1 cellular context compared by ENCODE assay signal in the genomic region with DNA sequence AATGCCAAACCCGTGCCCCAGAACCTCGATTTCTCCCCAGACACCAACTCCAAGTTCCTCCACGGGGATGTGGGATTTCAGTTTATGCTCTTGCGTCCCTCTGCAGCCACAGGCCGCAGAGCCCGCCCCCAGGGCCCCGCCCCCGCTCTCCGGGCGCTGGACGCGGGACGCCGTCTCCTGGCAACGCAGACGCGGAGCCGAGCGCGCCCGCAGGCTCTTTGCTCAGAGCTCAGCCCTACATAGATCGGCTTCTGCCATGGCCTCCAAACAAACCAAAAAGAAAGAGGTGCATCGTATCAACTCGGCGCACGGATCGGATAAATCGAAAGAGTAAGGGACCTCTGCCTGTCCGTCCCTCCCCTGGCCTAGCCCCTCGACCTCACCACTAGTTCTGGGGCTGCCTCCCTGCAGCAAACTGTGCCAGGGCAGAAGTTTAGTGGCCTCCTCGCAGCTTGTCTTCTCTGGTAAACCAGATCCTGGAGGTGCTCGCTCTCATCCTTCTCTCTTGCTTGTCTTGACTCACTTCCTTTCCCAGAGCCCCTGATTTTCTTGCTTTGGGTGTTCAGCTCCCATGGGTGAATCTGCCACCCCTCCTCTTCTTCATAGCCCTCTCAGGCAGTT.
A peak's percentile ranks its signal among the peaks of the same experiment; 100 is the strongest.
TF ChIP-seq lines count a peak whose summit lies in the region.

ADGB (plus strand) TSS at position 188 of the 621 bp plus-strand sequence; CDS start at position 257, 69 bp downstream.

TF ChIP-seq in HepG2, 621 proteins besides CTCF, POLR2A, EP300 and RAD21 (continued from another document):
- TF ChIP-seq, protein P1, sequence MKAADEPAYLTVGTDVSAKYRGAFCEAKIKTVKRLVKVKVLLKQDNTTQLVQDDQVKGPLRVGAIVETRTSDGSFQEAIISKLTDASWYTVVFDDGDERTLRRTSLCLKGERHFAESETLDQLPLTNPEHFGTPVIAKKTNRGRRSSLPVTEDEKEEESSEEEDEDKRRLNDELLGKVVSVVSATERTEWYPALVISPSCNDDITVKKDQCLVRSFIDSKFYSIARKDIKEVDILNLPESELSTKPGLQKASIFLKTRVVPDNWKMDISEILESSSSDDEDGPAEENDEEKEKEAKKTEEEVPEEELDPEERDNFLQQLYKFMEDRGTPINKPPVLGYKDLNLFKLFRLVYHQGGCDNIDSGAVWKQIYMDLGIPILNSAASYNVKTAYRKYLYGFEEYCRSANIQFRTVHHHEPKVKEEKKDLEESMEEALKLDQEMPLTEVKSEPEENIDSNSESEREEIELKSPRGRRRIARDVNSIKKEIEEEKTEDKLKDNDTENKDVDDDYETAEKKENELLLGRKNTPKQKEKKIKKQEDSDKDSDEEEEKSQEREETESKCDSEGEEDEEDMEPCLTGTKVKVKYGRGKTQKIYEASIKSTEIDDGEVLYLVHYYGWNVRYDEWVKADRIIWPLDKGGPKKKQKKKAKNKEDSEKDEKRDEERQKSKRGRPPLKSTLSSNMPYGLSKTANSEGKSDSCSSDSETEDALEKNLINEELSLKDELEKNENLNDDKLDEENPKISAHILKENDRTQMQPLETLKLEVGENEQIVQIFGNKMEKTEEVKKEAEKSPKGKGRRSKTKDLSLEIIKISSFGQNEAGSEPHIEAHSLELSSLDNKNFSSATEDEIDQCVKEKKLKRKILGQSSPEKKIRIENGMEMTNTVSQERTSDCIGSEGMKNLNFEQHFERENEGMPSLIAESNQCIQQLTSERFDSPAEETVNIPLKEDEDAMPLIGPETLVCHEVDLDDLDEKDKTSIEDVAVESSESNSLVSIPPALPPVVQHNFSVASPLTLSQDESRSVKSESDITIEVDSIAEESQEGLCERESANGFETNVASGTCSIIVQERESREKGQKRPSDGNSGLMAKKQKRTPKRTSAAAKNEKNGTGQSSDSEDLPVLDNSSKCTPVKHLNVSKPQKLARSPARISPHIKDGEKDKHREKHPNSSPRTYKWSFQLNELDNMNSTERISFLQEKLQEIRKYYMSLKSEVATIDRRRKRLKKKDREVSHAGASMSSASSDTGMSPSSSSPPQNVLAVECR (CRISPR knock-in tag; IDR thresholded peaks at IDR 0.05; ENCODE audit: borderline replicate concordance) = peak; percentile 59; the same call in 1 of the 2 replicates
- TF ChIP-seq RFX3 (CRISPR knock-in tag; IDR thresholded peaks at IDR 0.05) = peak; percentile 95
- no peak for TF ChIP-seq MEIS2 (CRISPR knock-in tag; IDR thresholded peaks at IDR 0.05)
- TF ChIP-seq ZNF737 (CRISPR knock-in tag; IDR thresholded peaks at IDR 0.05; ENCODE audit: borderline replicate concordance) = no peak
- no peak for TF ChIP-seq THAP11 (CRISPR knock-in tag; IDR thresholded peaks at IDR 0.05)
- TF ChIP-seq, protein P2, sequence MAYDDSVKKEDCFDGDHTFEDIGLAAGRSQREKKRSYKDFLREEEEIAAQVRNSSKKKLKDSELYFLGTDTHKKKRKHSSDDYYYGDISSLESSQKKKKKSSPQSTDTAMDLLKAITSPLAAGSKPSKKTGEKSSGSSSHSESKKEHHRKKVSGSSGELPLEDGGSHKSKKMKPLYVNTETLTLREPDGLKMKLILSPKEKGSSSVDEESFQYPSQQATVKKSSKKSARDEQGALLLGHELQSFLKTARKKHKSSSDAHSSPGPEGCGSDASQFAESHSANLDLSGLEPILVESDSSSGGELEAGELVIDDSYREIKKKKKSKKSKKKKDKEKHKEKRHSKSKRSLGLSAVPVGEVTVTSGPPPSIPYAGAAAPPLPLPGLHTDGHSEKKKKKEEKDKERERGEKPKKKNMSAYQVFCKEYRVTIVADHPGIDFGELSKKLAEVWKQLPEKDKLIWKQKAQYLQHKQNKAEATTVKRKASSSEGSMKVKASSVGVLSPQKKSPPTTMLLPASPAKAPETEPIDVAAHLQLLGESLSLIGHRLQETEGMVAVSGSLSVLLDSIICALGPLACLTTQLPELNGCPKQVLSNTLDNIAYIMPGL (CRISPR knock-in tag; IDR thresholded peaks at IDR 0.05; ENCODE audit: borderline replicate concordance in 1 of 2, low read depth in 1 of 2) = no peak
- no peak for TF ChIP-seq DNMT3B (CRISPR knock-in tag; conservative IDR thresholded peaks at IDR 0.05)
- no peak for TF ChIP-seq HMG20B (CRISPR knock-in tag; conservative IDR thresholded peaks at IDR 0.05)
- TF ChIP-seq ZNF550 (CRISPR knock-in tag; IDR thresholded peaks at IDR 0.05; ENCODE audit: borderline replicate concordance) = no peak
- no peak for TF ChIP-seq NFE2L1 (CRISPR knock-in tag; IDR thresholded peaks at IDR 0.05; ENCODE audit: borderline replicate concordance)
- 0 out of 2 replicates have a peak, but pooled peaks have one; percentile 46 for TF ChIP-seq ZNF615 (CRISPR knock-in tag; IDR thresholded peaks at IDR 0.05; ENCODE audit: borderline replicate concordance)
- TF ChIP-seq SIN3A (IDR thresholded peaks at IDR 0.05; ENCODE audit: borderline replicate concordance, low read depth, low read length) = peak; percentile 81; the same call in 1 of the 2 replicates
- TF ChIP-seq ESRRA (CRISPR knock-in tag; IDR thresholded peaks at IDR 0.05; ENCODE audit: low read depth) = no peak
- TF ChIP-seq PLSCR1 (CRISPR knock-in tag; IDR thresholded peaks at IDR 0.05; ENCODE audit: borderline replicate concordance) = no peak
- TF ChIP-seq SP5 (CRISPR knock-in tag; IDR thresholded peaks at IDR 0.05; ENCODE audit: borderline replicate concordance, low read depth) = no peak
- TF ChIP-seq, protein P3, sequence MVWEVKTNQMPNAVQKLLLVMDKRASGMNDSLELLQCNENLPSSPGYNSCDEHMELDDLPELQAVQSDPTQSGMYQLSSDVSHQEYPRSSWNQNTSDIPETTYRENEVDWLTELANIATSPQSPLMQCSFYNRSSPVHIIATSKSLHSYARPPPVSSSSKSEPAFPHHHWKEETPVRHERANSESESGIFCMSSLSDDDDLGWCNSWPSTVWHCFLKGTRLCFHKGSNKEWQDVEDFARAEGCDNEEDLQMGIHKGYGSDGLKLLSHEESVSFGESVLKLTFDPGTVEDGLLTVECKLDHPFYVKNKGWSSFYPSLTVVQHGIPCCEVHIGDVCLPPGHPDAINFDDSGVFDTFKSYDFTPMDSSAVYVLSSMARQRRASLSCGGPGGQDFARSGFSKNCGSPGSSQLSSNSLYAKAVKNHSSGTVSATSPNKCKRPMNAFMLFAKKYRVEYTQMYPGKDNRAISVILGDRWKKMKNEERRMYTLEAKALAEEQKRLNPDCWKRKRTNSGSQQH (CRISPR knock-in tag; IDR thresholded peaks at IDR 0.05; ENCODE audit: low read depth) = 0 out of 2 replicates have a peak, but pooled peaks have one; percentile 79
- TF ChIP-seq ZNF598 (CRISPR knock-in tag; IDR thresholded peaks at IDR 0.05; ENCODE audit: borderline replicate concordance) = peak; percentile 42; the same call in 1 of the 2 replicates
- no peak for TF ChIP-seq ZNF549 (CRISPR knock-in tag; IDR thresholded peaks at IDR 0.05)
- TF ChIP-seq, protein P4, sequence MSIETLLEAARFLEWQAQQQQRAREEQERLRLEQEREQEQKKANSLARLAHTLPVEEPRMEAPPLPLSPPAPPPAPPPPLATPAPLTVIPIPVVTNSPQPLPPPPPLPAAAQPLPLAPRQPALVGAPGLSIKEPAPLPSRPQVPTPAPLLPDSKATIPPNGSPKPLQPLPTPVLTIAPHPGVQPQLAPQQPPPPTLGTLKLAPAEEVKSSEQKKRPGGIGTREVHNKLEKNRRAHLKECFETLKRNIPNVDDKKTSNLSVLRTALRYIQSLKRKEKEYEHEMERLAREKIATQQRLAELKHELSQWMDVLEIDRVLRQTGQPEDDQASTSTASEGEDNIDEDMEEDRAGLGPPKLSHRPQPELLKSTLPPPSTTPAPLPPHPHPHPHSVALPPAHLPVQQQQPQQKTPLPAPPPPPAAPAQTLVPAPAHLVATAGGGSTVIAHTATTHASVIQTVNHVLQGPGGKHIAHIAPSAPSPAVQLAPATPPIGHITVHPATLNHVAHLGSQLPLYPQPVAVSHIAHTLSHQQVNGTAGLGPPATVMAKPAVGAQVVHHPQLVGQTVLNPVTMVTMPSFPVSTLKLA (IDR thresholded peaks at IDR 0.05) = no peak
- TF ChIP-seq CAMTA2 (CRISPR knock-in tag; IDR thresholded peaks at IDR 0.05; ENCODE audit: borderline replicate concordance) = no peak
- TF ChIP-seq GMEB2 (CRISPR knock-in tag; IDR thresholded peaks at IDR 0.05; ENCODE audit: low read depth) = no peak
- TF ChIP-seq MIXL1 (CRISPR knock-in tag; IDR thresholded peaks at IDR 0.05) = no peak
- no peak for TF ChIP-seq U2AF1 (optimal IDR thresholded peaks at IDR 0.05; ENCODE audit: low read depth, low read length)
- peak; percentile 86 for TF ChIP-seq SAP130 (CRISPR knock-in tag; IDR thresholded peaks at IDR 0.05; ENCODE audit: low read depth)
- TF ChIP-seq ZNF24 (IDR thresholded peaks at IDR 0.05) = no peak
- peak; percentile 87 for TF ChIP-seq ZNF441 (CRISPR knock-in tag; IDR thresholded peaks at IDR 0.05; ENCODE audit: borderline replicate concordance)
- no peak for TF ChIP-seq ZC3H13 (CRISPR knock-in tag; IDR thresholded peaks at IDR 0.05)
- TF ChIP-seq ZIK1 (CRISPR knock-in tag; IDR thresholded peaks at IDR 0.05; ENCODE audit: borderline replicate concordance, low read depth) = no peak
- no peak for TF ChIP-seq SIN3B (IDR thresholded peaks at IDR 0.05; ENCODE audit: low read length)
